In the genomic region with DNA sequence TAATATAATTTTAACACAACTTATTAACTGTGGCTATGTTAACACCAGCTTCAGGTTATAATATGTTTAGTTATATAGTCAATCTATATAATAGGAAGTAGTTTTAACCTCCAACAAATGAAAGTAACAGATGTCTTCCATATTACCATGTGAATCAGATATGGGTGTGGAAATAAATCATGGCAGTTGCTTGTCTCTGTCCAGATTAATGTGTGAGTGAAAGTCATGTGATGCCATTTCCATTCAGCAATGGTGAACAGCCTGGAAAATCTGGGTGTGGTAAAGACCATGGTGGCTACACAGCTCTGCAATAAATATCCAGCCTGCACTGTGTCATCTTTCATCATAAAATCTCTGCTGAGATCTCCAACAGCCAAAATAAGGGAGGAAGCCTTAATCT, we compare ENCODE assay signal across 1 cellular context.
TF ChIP-seq lines count a peak whose summit lies in the region.

No MANE protein-coding gene starts in this region.

TF ChIP-seq in K562, 482 proteins besides CTCF, POLR2A, EP300 and RAD21:
- TF ChIP-seq, protein P1, sequence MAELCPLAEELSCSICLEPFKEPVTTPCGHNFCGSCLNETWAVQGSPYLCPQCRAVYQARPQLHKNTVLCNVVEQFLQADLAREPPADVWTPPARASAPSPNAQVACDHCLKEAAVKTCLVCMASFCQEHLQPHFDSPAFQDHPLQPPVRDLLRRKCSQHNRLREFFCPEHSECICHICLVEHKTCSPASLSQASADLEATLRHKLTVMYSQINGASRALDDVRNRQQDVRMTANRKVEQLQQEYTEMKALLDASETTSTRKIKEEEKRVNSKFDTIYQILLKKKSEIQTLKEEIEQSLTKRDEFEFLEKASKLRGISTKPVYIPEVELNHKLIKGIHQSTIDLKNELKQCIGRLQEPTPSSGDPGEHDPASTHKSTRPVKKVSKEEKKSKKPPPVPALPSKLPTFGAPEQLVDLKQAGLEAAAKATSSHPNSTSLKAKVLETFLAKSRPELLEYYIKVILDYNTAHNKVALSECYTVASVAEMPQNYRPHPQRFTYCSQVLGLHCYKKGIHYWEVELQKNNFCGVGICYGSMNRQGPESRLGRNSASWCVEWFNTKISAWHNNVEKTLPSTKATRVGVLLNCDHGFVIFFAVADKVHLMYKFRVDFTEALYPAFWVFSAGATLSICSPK (IDR thresholded peaks at IDR 0.05; ENCODE audit: borderline replicate concordance) = no peak
- peak; percentile 65 for TF ChIP-seq MEIS2 (IDR thresholded peaks at IDR 0.05; ENCODE audit: partially characterized antibody)
- TF ChIP-seq KDM2B (CRISPR knock-in tag; IDR thresholded peaks at IDR 0.05) = no peak
- TF ChIP-seq, protein P2, sequence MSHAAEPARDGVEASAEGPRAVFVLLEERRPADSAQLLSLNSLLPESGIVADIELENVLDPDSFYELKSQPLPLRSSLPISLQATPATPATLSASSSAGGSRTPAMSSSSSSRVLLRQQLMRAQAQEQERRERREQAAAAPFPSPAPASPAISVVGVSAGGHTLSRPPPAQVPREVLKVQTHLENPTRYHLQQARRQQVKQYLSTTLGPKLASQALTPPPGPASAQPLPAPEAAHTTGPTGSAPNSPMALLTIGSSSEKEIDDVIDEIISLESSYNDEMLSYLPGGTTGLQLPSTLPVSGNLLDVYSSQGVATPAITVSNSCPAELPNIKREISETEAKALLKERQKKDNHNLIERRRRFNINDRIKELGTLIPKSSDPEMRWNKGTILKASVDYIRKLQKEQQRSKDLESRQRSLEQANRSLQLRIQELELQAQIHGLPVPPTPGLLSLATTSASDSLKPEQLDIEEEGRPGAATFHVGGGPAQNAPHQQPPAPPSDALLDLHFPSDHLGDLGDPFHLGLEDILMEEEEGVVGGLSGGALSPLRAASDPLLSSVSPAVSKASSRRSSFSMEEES (CRISPR knock-in tag; IDR thresholded peaks at IDR 0.05) = peak; percentile 73
- no peak for TF ChIP-seq PHB2 (IDR thresholded peaks at IDR 0.05; ENCODE audit: low read depth)
- TF ChIP-seq, protein P3, sequence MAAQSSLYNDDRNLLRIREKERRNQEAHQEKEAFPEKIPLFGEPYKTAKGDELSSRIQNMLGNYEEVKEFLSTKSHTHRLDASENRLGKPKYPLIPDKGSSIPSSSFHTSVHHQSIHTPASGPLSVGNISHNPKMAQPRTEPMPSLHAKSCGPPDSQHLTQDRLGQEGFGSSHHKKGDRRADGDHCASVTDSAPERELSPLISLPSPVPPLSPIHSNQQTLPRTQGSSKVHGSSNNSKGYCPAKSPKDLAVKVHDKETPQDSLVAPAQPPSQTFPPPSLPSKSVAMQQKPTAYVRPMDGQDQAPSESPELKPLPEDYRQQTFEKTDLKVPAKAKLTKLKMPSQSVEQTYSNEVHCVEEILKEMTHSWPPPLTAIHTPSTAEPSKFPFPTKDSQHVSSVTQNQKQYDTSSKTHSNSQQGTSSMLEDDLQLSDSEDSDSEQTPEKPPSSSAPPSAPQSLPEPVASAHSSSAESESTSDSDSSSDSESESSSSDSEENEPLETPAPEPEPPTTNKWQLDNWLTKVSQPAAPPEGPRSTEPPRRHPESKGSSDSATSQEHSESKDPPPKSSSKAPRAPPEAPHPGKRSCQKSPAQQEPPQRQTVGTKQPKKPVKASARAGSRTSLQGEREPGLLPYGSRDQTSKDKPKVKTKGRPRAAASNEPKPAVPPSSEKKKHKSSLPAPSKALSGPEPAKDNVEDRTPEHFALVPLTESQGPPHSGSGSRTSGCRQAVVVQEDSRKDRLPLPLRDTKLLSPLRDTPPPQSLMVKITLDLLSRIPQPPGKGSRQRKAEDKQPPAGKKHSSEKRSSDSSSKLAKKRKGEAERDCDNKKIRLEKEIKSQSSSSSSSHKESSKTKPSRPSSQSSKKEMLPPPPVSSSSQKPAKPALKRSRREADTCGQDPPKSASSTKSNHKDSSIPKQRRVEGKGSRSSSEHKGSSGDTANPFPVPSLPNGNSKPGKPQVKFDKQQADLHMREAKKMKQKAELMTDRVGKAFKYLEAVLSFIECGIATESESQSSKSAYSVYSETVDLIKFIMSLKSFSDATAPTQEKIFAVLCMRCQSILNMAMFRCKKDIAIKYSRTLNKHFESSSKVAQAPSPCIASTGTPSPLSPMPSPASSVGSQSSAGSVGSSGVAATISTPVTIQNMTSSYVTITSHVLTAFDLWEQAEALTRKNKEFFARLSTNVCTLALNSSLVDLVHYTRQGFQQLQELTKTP (IDR thresholded peaks at IDR 0.05; ENCODE audit: low read depth in 1 of 2, partially characterized antibody in 2 of 2) = no peak
- TF ChIP-seq, protein P4, sequence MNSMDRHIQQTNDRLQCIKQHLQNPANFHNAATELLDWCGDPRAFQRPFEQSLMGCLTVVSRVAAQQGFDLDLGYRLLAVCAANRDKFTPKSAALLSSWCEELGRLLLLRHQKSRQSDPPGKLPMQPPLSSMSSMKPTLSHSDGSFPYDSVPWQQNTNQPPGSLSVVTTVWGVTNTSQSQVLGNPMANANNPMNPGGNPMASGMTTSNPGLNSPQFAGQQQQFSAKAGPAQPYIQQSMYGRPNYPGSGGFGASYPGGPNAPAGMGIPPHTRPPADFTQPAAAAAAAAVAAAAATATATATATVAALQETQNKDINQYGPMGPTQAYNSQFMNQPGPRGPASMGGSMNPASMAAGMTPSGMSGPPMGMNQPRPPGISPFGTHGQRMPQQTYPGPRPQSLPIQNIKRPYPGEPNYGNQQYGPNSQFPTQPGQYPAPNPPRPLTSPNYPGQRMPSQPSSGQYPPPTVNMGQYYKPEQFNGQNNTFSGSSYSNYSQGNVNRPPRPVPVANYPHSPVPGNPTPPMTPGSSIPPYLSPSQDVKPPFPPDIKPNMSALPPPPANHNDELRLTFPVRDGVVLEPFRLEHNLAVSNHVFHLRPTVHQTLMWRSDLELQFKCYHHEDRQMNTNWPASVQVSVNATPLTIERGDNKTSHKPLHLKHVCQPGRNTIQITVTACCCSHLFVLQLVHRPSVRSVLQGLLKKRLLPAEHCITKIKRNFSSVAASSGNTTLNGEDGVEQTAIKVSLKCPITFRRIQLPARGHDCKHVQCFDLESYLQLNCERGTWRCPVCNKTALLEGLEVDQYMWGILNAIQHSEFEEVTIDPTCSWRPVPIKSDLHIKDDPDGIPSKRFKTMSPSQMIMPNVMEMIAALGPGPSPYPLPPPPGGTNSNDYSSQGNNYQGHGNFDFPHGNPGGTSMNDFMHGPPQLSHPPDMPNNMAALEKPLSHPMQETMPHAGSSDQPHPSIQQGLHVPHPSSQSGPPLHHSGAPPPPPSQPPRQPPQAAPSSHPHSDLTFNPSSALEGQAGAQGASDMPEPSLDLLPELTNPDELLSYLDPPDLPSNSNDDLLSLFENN (IDR thresholded peaks at IDR 0.05; ENCODE audit: low read depth in 2 of 2, low read length in 2 of 2) = no peak
- TF ChIP-seq, protein P5, sequence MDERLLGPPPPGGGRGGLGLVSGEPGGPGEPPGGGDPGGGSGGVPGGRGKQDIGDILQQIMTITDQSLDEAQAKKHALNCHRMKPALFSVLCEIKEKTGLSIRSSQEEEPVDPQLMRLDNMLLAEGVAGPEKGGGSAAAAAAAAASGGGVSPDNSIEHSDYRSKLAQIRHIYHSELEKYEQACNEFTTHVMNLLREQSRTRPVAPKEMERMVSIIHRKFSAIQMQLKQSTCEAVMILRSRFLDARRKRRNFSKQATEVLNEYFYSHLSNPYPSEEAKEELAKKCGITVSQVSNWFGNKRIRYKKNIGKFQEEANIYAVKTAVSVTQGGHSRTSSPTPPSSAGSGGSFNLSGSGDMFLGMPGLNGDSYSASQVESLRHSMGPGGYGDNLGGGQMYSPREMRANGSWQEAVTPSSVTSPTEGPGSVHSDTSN (CRISPR knock-in tag; IDR thresholded peaks at IDR 0.05; ENCODE audit: low read depth) = no peak
- TF ChIP-seq, protein P5 (tag; conservative IDR thresholded peaks at IDR 0.05; ENCODE audit: low read depth) = peak; percentile 68
- TF ChIP-seq, protein P6, sequence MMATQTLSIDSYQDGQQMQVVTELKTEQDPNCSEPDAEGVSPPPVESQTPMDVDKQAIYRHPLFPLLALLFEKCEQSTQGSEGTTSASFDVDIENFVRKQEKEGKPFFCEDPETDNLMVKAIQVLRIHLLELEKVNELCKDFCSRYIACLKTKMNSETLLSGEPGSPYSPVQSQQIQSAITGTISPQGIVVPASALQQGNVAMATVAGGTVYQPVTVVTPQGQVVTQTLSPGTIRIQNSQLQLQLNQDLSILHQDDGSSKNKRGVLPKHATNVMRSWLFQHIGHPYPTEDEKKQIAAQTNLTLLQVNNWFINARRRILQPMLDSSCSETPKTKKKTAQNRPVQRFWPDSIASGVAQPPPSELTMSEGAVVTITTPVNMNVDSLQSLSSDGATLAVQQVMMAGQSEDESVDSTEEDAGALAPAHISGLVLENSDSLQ (IDR thresholded peaks at IDR 0.05) = peak; percentile 12; the same call in 1 of the 2 replicates
- TF ChIP-seq, protein P7, sequence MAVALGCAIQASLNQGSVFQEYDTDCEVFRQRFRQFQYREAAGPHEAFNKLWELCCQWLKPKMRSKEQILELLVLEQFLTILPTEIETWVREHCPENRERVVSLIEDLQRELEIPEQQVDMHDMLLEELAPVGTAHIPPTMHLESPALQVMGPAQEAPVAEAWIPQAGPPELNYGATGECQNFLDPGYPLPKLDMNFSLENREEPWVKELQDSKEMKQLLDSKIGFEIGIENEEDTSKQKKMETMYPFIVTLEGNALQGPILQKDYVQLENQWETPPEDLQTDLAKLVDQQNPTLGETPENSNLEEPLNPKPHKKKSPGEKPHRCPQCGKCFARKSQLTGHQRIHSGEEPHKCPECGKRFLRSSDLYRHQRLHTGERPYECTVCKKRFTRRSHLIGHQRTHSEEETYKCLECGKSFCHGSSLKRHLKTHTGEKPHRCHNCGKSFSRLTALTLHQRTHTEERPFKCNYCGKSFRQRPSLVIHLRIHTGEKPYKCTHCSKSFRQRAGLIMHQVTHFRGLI (CRISPR knock-in tag; IDR thresholded peaks at IDR 0.05) = no peak
- no peak for TF ChIP-seq JUNB (CRISPR knock-in tag; conservative IDR thresholded peaks at IDR 0.05)
- TF ChIP-seq, protein P8, sequence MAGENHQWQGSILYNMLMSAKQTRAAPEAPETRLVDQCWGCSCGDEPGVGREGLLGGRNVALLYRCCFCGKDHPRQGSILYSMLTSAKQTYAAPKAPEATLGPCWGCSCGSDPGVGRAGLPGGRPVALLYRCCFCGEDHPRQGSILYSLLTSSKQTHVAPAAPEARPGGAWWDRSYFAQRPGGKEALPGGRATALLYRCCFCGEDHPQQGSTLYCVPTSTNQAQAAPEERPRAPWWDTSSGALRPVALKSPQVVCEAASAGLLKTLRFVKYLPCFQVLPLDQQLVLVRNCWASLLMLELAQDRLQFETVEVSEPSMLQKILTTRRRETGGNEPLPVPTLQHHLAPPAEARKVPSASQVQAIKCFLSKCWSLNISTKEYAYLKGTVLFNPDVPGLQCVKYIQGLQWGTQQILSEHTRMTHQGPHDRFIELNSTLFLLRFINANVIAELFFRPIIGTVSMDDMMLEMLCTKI (IDR thresholded peaks at IDR 0.05; ENCODE audit: partially characterized antibody) = no peak
